1 cellular context compared by ENCODE assay signal in genomic region chr17:68441064-68441770, GRCh38.
TF ChIP-seq lines count a peak whose summit lies in the region.

No MANE protein-coding gene starts in this region.

TF ChIP-seq in K562, 482 proteins besides CTCF, POLR2A, EP300 and RAD21 (continued from another document and continues in another):
- peak in 1 of 2 experiments; percentile 23; a peak in 1 of 4 replicates for TF ChIP-seq RCOR1 (IDR thresholded peaks at IDR 0.05; ENCODE audit: borderline replicate concordance in 1 of 2, low read depth in 2 of 2, low read length in 2 of 2)
- TF ChIP-seq RREB1 (CRISPR knock-in tag; IDR thresholded peaks at IDR 0.05): no peak
- TF ChIP-seq MLX (CRISPR knock-in tag; conservative IDR thresholded peaks at IDR 0.05): no peak
- TF ChIP-seq CTBP1 (IDR thresholded peaks at IDR 0.05; ENCODE audit: borderline replicate concordance): peak; percentile 19; the same call in 1 of the 2 replicates
- no peak for TF ChIP-seq ZSCAN32 (CRISPR knock-in tag; IDR thresholded peaks at IDR 0.05)
- TF ChIP-seq CEBPG (CRISPR knock-in tag; IDR thresholded peaks at IDR 0.05): no peak
- peak; percentile 50 to 53; a peak in 3 of 4 replicates for TF ChIP-seq CEBPG (tag; conservative IDR thresholded peaks at IDR 0.05 in 1 of 2, IDR thresholded peaks at IDR 0.05 in 1 of 2)
- TF ChIP-seq RFX5 (IDR thresholded peaks at IDR 0.05; ENCODE audit: low read depth, low read length): no peak
- TF ChIP-seq ZNF511 (CRISPR knock-in tag; IDR thresholded peaks at IDR 0.05): no peak
- no peak for TF ChIP-seq FOXJ2 (tag; IDR thresholded peaks at IDR 0.05)
- TF ChIP-seq TAF9B (IDR thresholded peaks at IDR 0.05; ENCODE audit: partially characterized antibody): no peak
- TF ChIP-seq TCF7L2 (IDR thresholded peaks at IDR 0.05; ENCODE audit: low read depth, low read length): no peak
- no peak for TF ChIP-seq SMAD3 (CRISPR knock-in tag; conservative IDR thresholded peaks at IDR 0.05)
- no peak for TF ChIP-seq ZNF133 (CRISPR knock-in tag; IDR thresholded peaks at IDR 0.05)
- peak; percentile 26 to 40; a peak in 3 of 4 replicates for TF ChIP-seq NRF1 (conservative IDR thresholded peaks at IDR 0.05 in 1 of 2, IDR thresholded peaks at IDR 0.05 in 1 of 2)
- no peak for TF ChIP-seq TAF7 (tag; IDR thresholded peaks at IDR 0.05)
- no peak for TF ChIP-seq CCNT2 (IDR thresholded peaks at IDR 0.05; ENCODE audit: borderline replicate concordance, extremely low read depth, insufficient read length, low read depth, low read length)
- no peak for TF ChIP-seq MITF (IDR thresholded peaks at IDR 0.05)
- no peak for TF ChIP-seq TCF15 (CRISPR knock-in tag; IDR thresholded peaks at IDR 0.05)
- peak; percentile 38 for TF ChIP-seq MEIS2 (IDR thresholded peaks at IDR 0.05; ENCODE audit: partially characterized antibody)
- no peak for TF ChIP-seq ZZZ3 (IDR thresholded peaks at IDR 0.05)
- no peak for TF ChIP-seq ELK1 (CRISPR knock-in tag; IDR thresholded peaks at IDR 0.05)
- TF ChIP-seq FIP1L1 (IDR thresholded peaks at IDR 0.05; ENCODE audit: low read depth, low read length, poor library complexity, severe bottlenecking): no peak
- TF ChIP-seq SMARCE1 (IDR thresholded peaks at IDR 0.05): no peak
- no peak for TF ChIP-seq DMBX1 (CRISPR knock-in tag; IDR thresholded peaks at IDR 0.05; ENCODE audit: borderline replicate concordance)
- TF ChIP-seq MAFG (tag; conservative IDR thresholded peaks at IDR 0.05): no peak
- no peak for TF ChIP-seq CGGBP1 (CRISPR knock-in tag; IDR thresholded peaks at IDR 0.05)
- no peak for TF ChIP-seq SAFB2 (IDR thresholded peaks at IDR 0.05; ENCODE audit: borderline replicate concordance, low read depth, low read length, severe bottlenecking)
- TF ChIP-seq GTF2A2 (tag; IDR thresholded peaks at IDR 0.05): no peak
- no peak for TF ChIP-seq ETV6 (IDR thresholded peaks at IDR 0.05; ENCODE audit: borderline replicate concordance in 1 of 2, low read depth in 2 of 2, low read length in 1 of 2)
- TF ChIP-seq ETV6 (CRISPR knock-in tag; IDR thresholded peaks at IDR 0.05; ENCODE audit: borderline replicate concordance): no peak
- TF ChIP-seq TEAD2 (tag; IDR thresholded peaks at IDR 0.05): no peak
- no peak for TF ChIP-seq ZNF696 (CRISPR knock-in tag; conservative IDR thresholded peaks at IDR 0.05)
- no peak for TF ChIP-seq MTA3 (IDR thresholded peaks at IDR 0.05; ENCODE audit: borderline replicate concordance)
- TF ChIP-seq CC2D1A (IDR thresholded peaks at IDR 0.05): no peak
- TF ChIP-seq ZBTB12 (CRISPR knock-in tag; IDR thresholded peaks at IDR 0.05): no peak
- TF ChIP-seq CEBPB (tag; IDR thresholded peaks at IDR 0.05): peak; percentile 40; the same call in 1 of the 2 replicates
- no peak for TF ChIP-seq ZNF324 (CRISPR knock-in tag; IDR thresholded peaks at IDR 0.05)
- no peak for TF ChIP-seq ZC3H11A (IDR thresholded peaks at IDR 0.05; ENCODE audit: low read depth, low read length)
- no peak for TF ChIP-seq NR2C1 (IDR thresholded peaks at IDR 0.05)
- TF ChIP-seq NR2C1 (tag; IDR thresholded peaks at IDR 0.05): no peak
- TF ChIP-seq CBFA2T3 (IDR thresholded peaks at IDR 0.05): peak; percentile 26
- TF ChIP-seq ZNF274 (IDR thresholded peaks at IDR 0.05; ENCODE audit: borderline replicate concordance, low read depth, low read length): no peak
- TF ChIP-seq ELF4 (CRISPR knock-in tag; IDR thresholded peaks at IDR 0.05): no peak
- no peak for TF ChIP-seq U2AF1 (optimal IDR thresholded peaks at IDR 0.05; ENCODE audit: low read depth, low read length)
- no peak for TF ChIP-seq ETS1 (conservative IDR thresholded peaks at IDR 0.05; ENCODE audit: control insufficient read depth, low read depth, low read length)
- no peak for TF ChIP-seq DLX4 (CRISPR knock-in tag; IDR thresholded peaks at IDR 0.05)
- no peak for TF ChIP-seq SREBF2 (CRISPR knock-in tag; IDR thresholded peaks at IDR 0.05)
- TF ChIP-seq PKNOX1 (IDR thresholded peaks at IDR 0.05): peak; percentile 61
